ENCODE assay signal across 8 cellular contexts in the genomic region with DNA sequence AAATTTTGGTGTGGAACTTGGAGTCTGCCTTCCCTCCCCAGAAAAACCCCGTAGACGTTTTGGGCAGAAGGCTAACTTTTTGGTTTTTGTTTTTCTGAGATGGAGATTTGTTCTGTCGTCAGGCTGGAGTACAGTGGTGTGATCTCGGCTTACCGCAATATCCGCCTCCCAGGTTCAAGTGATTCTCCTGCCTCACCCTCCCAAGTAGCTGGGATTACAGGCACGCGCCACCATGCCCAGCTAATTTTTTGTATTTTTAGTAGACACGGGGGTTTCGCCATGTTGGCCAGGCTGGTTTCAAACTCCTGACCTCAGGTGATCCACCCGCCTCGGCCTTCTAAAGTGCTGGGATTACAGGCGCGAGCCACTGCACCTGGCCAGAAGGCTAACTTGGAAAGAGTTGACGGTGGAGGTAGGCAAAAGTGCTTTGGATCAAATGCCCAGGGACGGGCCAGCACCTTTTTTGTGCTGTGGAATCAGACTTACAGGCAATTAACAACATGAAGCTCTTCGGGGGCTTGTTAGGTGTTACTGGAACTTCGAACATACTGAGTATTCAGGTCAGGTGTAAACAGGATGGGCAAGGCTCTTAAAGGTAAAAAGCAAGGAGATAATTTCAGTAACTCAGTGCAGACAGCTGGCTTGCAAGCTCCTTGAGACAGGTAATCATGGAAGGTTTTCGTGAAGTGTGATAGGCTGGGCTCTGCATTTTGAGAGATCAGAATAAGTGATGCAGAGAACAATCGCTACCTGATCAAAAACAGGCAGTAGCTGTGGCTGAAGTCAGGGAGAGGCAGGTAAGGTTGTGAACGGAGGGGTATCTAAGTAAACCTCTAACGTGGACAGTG. TPM values are rescaled to one million over a fixed set of nuclear protein-coding genes. Genes with fewer than 3 reads are reported as not detected.
DNase-seq lines count a peak whose midpoint lies in the region; ATAC-seq and TF ChIP-seq lines count a peak whose summit lies in the region.

No MANE protein-coding gene starts in this region.

- peaks cover 0 to 4% (median 1%) of the 10 kb centered on the region in 5 donors for H3K9me3 Mint-ChIP-seq in CD8-positive, alpha-beta memory T cell
- H3K9me3 Mint-ChIP-seq in neural crest cell: no peaks in the 10 kb centered on the region

- TF ChIP-seq POLR2A in NB4 (IDR thresholded peaks at IDR 0.05; ENCODE audit: extremely low read depth, insufficient read length): no peak

- H3K4me3 Mint-ChIP-seq in CD8-positive, alpha-beta memory T cell: peak overlapping the region; percentile 84 to 97 (median 89)
- H3K4me3 Mint-ChIP-seq in neural crest cell: peak overlapping the region; percentile 94

- H3K4me3 ChIP-seq in CD8-positive, alpha-beta memory T cell (ENCODE audit: low read length): peak overlapping the region; percentile 65
- peak overlapping the region; percentile 87 for H3K4me3 ChIP-seq in NB4 (ENCODE audit: low read depth, low read length)
- peak overlapping the region; percentile 95 for H3K4me3 ChIP-seq in effector memory CD4-positive, alpha-beta T cell (ENCODE audit: insufficient read depth, low read depth, low read length, poor library complexity, severe bottlenecking)

- peak overlapping the region; percentile 83 to 98 (median 92) for H3K27ac Mint-ChIP-seq in CD8-positive, alpha-beta memory T cell
- no peak overlapping the region for H3K27ac Mint-ChIP-seq in neural crest cell (ENCODE audit: unreplicated experiment)

- peaks cover 42 to 61% (median 44%) of the 10 kb centered on the region in 3 donors for H3K4me1 Mint-ChIP-seq in CD8-positive, alpha-beta memory T cell
- peaks cover 44% of the 10 kb centered on the region for H3K4me1 Mint-ChIP-seq in neural crest cell

- TF ChIP-seq CTCF in NB4 (IDR thresholded peaks at IDR 0.05; ENCODE audit: low read depth, low read length) (no peak), neural crest cell (conservative IDR thresholded peaks at IDR 0.05) (no peak)

- no peaks in the 10 kb centered on the region for H3K9me3 ChIP-seq in CD8-positive, alpha-beta memory T cell (ENCODE audit: low read length)
- no peaks in the 10 kb centered on the region for H3K9me3 ChIP-seq in effector memory CD4-positive, alpha-beta T cell (ENCODE audit: control insufficient read depth, low read length)

- H3K4me1 ChIP-seq in CD8-positive, alpha-beta memory T cell (ENCODE audit: insufficient read depth, low read length): peaks cover 41% of the 10 kb centered on the region
- peaks cover 37% of the 10 kb centered on the region for H3K4me1 ChIP-seq in effector memory CD4-positive, alpha-beta T cell (ENCODE audit: control insufficient read depth, insufficient read depth, low read length, poor library complexity, severe bottlenecking)

- no peak for DNase-seq in CD8-positive, alpha-beta memory T cell
- DNase-seq in NB4 (ENCODE audit: low read depth) (peak; percentile 53), neural crest cell (ENCODE audit: low read depth, low spot score) (no peak), medulla oblongata (ENCODE audit: extremely low spot score) (no peak), NCI-H748 (lab: John Stamatoyannopoulos, UW; ENCODE audit: unreplicated experiment) (no peak), NCI-H2029 treated with DMSO at 0.1 percent for 48 hours (lab: John Stamatoyannopoulos, UW) (no peak)
- DNase-seq in effector memory CD4-positive, alpha-beta T cell: no peak

- H3K27me3 ChIP-seq in CD8-positive, alpha-beta memory T cell (ENCODE audit: insufficient read depth, low read length, poor library complexity, severe bottlenecking): no peaks in the 10 kb centered on the region
- H3K27me3 ChIP-seq in effector memory CD4-positive, alpha-beta T cell (replicated peaks; ENCODE audit: control insufficient read depth, insufficient read depth, low read length, poor library complexity, severe bottlenecking): no peaks in the 10 kb centered on the region

- POLR2A ChIA-PET in CD8-positive, alpha-beta memory T cell (lab: Charles Lee): interaction anchor here (0.5 to 1.1 kb wide), 6 partner anchors 151 to 855 kb away, joined by 3 to 10 read pairs (median 4); a partner anchor contains a TSS

- no peak for ATAC-seq in GM18858 (IDR thresholded peaks at IDR 0.05; ENCODE audit: unreplicated experiment)

- H3K36me3 Mint-ChIP-seq in CD8-positive, alpha-beta memory T cell: peaks cover 0 to 54% (median 9%) of the 10 kb centered on the region in 3 donors
- peaks cover 23% of the 10 kb centered on the region for H3K36me3 Mint-ChIP-seq in neural crest cell (ENCODE audit: low read depth)

- peaks cover 15% of the 10 kb centered on the region for H3K36me3 ChIP-seq in CD8-positive, alpha-beta memory T cell (ENCODE audit: insufficient read depth, low read length)
- H3K36me3 ChIP-seq in effector memory CD4-positive, alpha-beta T cell (ENCODE audit: control insufficient read depth, insufficient read depth, low read length): peaks cover 21% of the 10 kb centered on the region

- CTCF ChIA-PET in CD8-positive, alpha-beta memory T cell (lab: Charles Lee): interaction anchor here (1.0 to 1.3 kb wide), 3 partner anchors 16 to 153 kb away, joined by 3 read pairs; no protein-coding TSS in a partner anchor

- H3K27me3 Mint-ChIP-seq in CD8-positive, alpha-beta memory T cell: peaks cover 0 to 4% of the 10 kb centered on the region in 2 donors
- peaks cover 12% of the 10 kb centered on the region for H3K27me3 Mint-ChIP-seq in neural crest cell (ENCODE audit: low read depth)

- H3K27ac ChIP-seq in CD8-positive, alpha-beta memory T cell (ENCODE audit: low read depth, low read length): peak overlapping the region; percentile 89
- peak overlapping the region; percentile 95 for H3K27ac ChIP-seq in effector memory CD4-positive, alpha-beta T cell (ENCODE audit: insufficient read depth, low read length, poor library complexity, severe bottlenecking)

RNA-seq across cellular contexts. Expression of a gene that starts 1.8 kb away (rescaled TPM):
- total RNA-seq in CD8-positive, alpha-beta memory T cell: 10 to 100 TPM; 41.4 to 46.3 TPM
- polyA plus RNA-seq in CD8-positive, alpha-beta memory T cell: 50.2 TPM
- total RNA-seq in neural crest cell: 39.5 and 42.1 TPM in 2 replicates

RNA-seq across cellular contexts. Expression of a gene that starts 4.9 kb away (rescaled TPM):
- total RNA-seq in CD8-positive, alpha-beta memory T cell: 10 to 100 TPM; 75.9 to 78.8 TPM
- polyA plus RNA-seq in CD8-positive, alpha-beta memory T cell: 13.6 TPM
- total RNA-seq in neural crest cell: 46.9 and 49.8 TPM in 2 replicates

RNA-seq across cellular contexts. Expression of a gene that starts 6.0 kb away (rescaled TPM):
- total RNA-seq in CD8-positive, alpha-beta memory T cell: 1 to 10 TPM; 4.3 to 5.0 TPM
- 6.5 TPM for polyA plus RNA-seq in CD8-positive, alpha-beta memory T cell
- 1.8 and 2.0 TPM in 2 replicates for total RNA-seq in neural crest cell

RNA-seq across cellular contexts. Expression of a gene that starts 29.5 kb away (rescaled TPM):
- total RNA-seq in CD8-positive, alpha-beta memory T cell: 1 to 10 TPM in 1 of 2 experiments, under 1 TPM in 1; 1.00 to 1.7 TPM
- polyA plus RNA-seq in CD8-positive, alpha-beta memory T cell: 0.56 TPM
- total RNA-seq in neural crest cell: 1.0 and 1.4 TPM in 2 replicates

RNA-seq across cellular contexts. Expression of a gene that starts 44.5 kb away (rescaled TPM):
- 10 to 100 TPM; 96.2 to 99.1 TPM for total RNA-seq in CD8-positive, alpha-beta memory T cell
- polyA plus RNA-seq in CD8-positive, alpha-beta memory T cell: 40.5 TPM
- 28.8 and 32.8 TPM in 2 replicates for total RNA-seq in neural crest cell
